Comparison of ENCODE assay signal across 2 cellular contexts in the genomic region with DNA sequence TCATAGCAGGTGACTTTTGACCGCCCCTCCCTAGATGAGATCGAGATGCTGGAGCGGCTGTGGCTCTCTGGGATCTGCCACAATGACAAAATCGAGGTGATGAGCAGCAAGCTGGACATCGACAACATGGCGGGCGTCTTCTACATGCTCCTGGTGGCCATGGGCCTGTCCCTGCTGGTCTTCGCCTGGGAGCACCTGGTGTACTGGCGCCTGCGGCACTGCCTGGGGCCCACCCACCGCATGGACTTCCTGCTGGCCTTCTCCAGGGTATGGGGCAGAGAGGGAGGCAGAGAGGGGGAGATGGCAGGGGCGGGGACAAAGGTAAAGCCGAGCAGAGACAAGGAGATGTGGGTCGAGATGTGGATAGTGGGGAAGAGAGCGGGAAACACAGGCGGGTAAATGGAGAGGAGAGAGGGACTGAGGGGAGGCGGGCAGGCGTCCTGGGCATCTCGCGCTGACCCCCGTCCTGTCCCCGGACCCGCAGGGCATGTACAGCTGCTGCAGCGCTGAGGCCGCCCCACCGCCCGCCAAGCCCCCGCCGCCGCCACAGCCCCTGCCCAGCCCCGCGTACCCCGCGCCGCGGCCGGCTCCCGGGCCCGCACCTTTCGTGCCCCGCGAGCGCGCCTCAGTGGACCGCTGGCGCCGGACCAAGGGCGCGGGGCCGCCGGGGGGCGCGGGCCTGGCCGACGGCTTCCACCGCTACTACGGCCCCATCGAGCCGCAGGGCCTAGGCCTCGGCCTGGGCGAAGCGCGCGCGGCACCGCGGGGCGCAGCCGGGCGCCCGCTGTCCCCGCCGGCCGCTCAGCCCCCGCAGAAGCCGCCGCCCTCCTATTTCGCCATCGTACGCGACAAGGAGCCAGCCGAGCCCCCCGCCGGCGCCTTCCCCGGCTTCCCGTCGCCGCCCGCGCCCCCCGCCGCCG.
TF ChIP-seq lines count a peak whose summit lies in the region.

No MANE protein-coding gene starts in this region.

TF ChIP-seq in IMR-90, 13 proteins besides CTCF, POLR2A, EP300 and RAD21:
- TF ChIP-seq FOS (IDR thresholded peaks at IDR 0.05; ENCODE audit: low read depth, low read length), result no peak

TF ChIP-seq in H1, 55 proteins besides CTCF, POLR2A, EP300 and RAD21:
- no peak for TF ChIP-seq CHD2 (IDR thresholded peaks at IDR 0.05; ENCODE audit: low read length)
- no peak for TF ChIP-seq EGR1 (IDR thresholded peaks at IDR 0.05; ENCODE audit: borderline replicate concordance, low read depth, low read length)
- no peak for TF ChIP-seq GABPA (IDR thresholded peaks at IDR 0.05; ENCODE audit: borderline replicate concordance, insufficient read depth, low read length)
- TF ChIP-seq CBX8 (IDR thresholded peaks at IDR 0.05; ENCODE audit: borderline replicate concordance, low read depth, low read length), result no peak
- no peak for TF ChIP-seq HDAC6 (IDR thresholded peaks at IDR 0.05; ENCODE audit: low read depth, low read length)
- no peak for TF ChIP-seq CHD1 (IDR thresholded peaks at IDR 0.05; ENCODE audit: low read depth, low read length)
- TF ChIP-seq, protein P1, sequence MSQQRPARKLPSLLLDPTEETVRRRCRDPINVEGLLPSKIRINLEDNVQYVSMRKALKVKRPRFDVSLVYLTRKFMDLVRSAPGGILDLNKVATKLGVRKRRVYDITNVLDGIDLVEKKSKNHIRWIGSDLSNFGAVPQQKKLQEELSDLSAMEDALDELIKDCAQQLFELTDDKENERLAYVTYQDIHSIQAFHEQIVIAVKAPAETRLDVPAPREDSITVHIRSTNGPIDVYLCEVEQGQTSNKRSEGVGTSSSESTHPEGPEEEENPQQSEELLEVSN (IDR thresholded peaks at IDR 0.05), result 0 out of 2 replicates have a peak, but pooled peaks have one; percentile 23
- no peak for TF ChIP-seq KDM1A (IDR thresholded peaks at IDR 0.05; ENCODE audit: borderline replicate concordance, low read length)
- TF ChIP-seq TEAD4 (IDR thresholded peaks at IDR 0.05; ENCODE audit: low read depth, low read length), result no peak
